ENCODE assay signal across 24 cellular contexts in genomic region chr2:69986691-69987090, GRCh38. TPM values are rescaled to one million over a fixed set of nuclear protein-coding genes. Genes with fewer than 3 reads are reported as not detected.
DNase-seq lines count a peak whose midpoint lies in the region; ATAC-seq, FAIRE-seq and TF ChIP-seq lines count a peak whose summit lies in the region.
"Had no signal": no experiment of that assay in that cellular context is flagged by ENCODE, and none has a peak within 500 bp of the region (broad histone marks: within the 10 kb centered on the region; RNA-seq: fewer than 3 reads in every experiment).

No MANE protein-coding gene starts in this region.

- peak overlapping the region; percentile 28 for H3K27ac Mint-ChIP-seq in MCF 10A (ENCODE audit: low read depth, unreplicated experiment)
- H3K27ac Mint-ChIP-seq: B cell; CD4-positive, CD25-positive, alpha-beta regulatory T cell; GM23338; HFFc6 had no signal

- dilution Hi-C loops in mammary epithelial cell (cut with HindIII; ENCODE audit: low sequenced_read_pairs), result no loop called here

- H3K56ac ChIP-seq in H1 (replicated peaks; ENCODE audit: insufficient read length, low read depth, low read length), result no peak overlapping the region

- no peak overlapping the region for H3K4me3 Mint-ChIP-seq in MCF 10A (ENCODE audit: unreplicated experiment)
- H3K4me3 Mint-ChIP-seq: B cell; CD4-positive, CD25-positive, alpha-beta regulatory T cell; CD8-positive, alpha-beta memory T cell; GM23338; HFFc6 had no signal

- TF ChIP-seq CTCF in MCF 10A (IDR thresholded peaks at IDR 0.05; ENCODE audit: unreplicated experiment) (no peak), mammary epithelial cell (conservative IDR thresholded peaks at IDR 0.05 in 1 of 2, IDR thresholded peaks at IDR 0.05 in 1 of 2; ENCODE audit: extremely low read depth in 1 of 2, insufficient read depth in 1 of 2, low read depth in 1 of 2, low read length in 2 of 2) (no peak), HL-60 (IDR thresholded peaks at IDR 0.05; ENCODE audit: insufficient read depth, low read length) (no peak), H1 (IDR thresholded peaks at IDR 0.05; ENCODE audit: control extremely low read depth in 1 of 3, insufficient read depth in 1 of 3, low read depth in 1 of 3, low read length in 3 of 3) (no peak), neutrophil (IDR thresholded peaks at IDR 0.05) (no peak), gastrocnemius medialis (IDR thresholded peaks at IDR 0.05 in 4 of 5, conservative IDR thresholded peaks at IDR 0.05 in 1 of 5) (no peak)

- H3K4me2 ChIP-seq in mammary epithelial cell (ENCODE audit: insufficient read depth, low read depth, low read length) (no peak overlapping the region), H1 (ENCODE audit: insufficient read depth in 1 of 2, low read depth in 2 of 2, low read length in 2 of 2) (no peak overlapping the region)
- H3K4me2 ChIP-seq: GM23338 had no signal

- no peak for DNase-seq in MCF 10A (ENCODE audit: unreplicated experiment)
- no peak for DNase-seq in mammary epithelial cell
- DNase-seq in HL-60 (ENCODE audit: low read depth in 1 of 2, low spot score in 1 of 2), result no peak
- no peak for DNase-seq in H1 (ENCODE audit: low read depth in 1 of 2, low spot score in 2 of 2)
- DNase-seq in gastrocnemius medialis, result no peak
- DNase-seq: CD4-positive, CD25-positive, alpha-beta regulatory T cell; CD8-positive, alpha-beta memory T cell; COR-L47; DMS 273 treated with DMSO at 0.1 percent for 48 hours; DMS53; GDM1; H7; HFFc6; IMR-90; KBM-7 had no signal

- no peak for TF ChIP-seq RAD21 in H1 (IDR thresholded peaks at IDR 0.05 in 1 of 2, conservative IDR thresholded peaks at IDR 0.05 in 1 of 2; ENCODE audit: low read depth in 2 of 2, low read length in 2 of 2)

- H3K9ac ChIP-seq in mammary epithelial cell (ENCODE audit: insufficient read depth, low read length), result no peak overlapping the region
- no peak overlapping the region for H3K9ac ChIP-seq in H1 (replicated peaks in 1 of 4; ENCODE audit: extremely low read depth in 1 of 4, low read depth in 3 of 4, low read length in 3 of 4)

- H2BK5ac ChIP-seq in H1 (ENCODE audit: low read depth, low read length), result no peak overlapping the region; the same call in 1 of the 2 replicates

- TF ChIP-seq EP300 in H1 (IDR thresholded peaks at IDR 0.05; ENCODE audit: borderline replicate concordance in 1 of 2, low read depth in 2 of 2, low read length in 2 of 2), result no peak

- no peak overlapping the region for H4K91ac ChIP-seq in H1 (replicated peaks; ENCODE audit: insufficient read length, low read length)

- no peak for ATAC-seq in HG03565 (IDR thresholded peaks at IDR 0.05; ENCODE audit: unreplicated experiment)
- no peak for ATAC-seq in GM21786 (IDR thresholded peaks at IDR 0.05; ENCODE audit: unreplicated experiment)
- ATAC-seq in gastrocnemius medialis, result no peak
- ATAC-seq: GM23338, HCT116 had no signal

- H3K27me3 Mint-ChIP-seq in MCF 10A (ENCODE audit: insufficient read depth, unreplicated experiment), result no peaks in the 10 kb centered on the region
- H3K27me3 Mint-ChIP-seq: B cell; CD4-positive, CD25-positive, alpha-beta regulatory T cell; CD8-positive, alpha-beta memory T cell had no signal

- H3K4me1 ChIP-seq in mammary epithelial cell (ENCODE audit: insufficient read depth, low read length) (no peaks in the 10 kb centered on the region), H1 (replicated peaks in 1 of 4; ENCODE audit: control insufficient read depth in 3 of 4, insufficient read depth in 4 of 4, low read length in 3 of 4) (no peaks in the 10 kb centered on the region; a peak in 1 of 7 replicates), neutrophil (ENCODE audit: control insufficient read depth in 1 of 2, insufficient read depth in 1 of 2, low read depth in 1 of 2, low read length in 1 of 2) (peaks cover 72 to 73% of the 10 kb centered on the region in 2 experiments), gastrocnemius medialis (peaks cover 0 to 8% of the 10 kb centered on the region in 2 donors)

- no peak overlapping the region for H3K18ac ChIP-seq in H1 (ENCODE audit: extremely low read depth, low read length)

- H3K4ac ChIP-seq in H1 (replicated peaks; ENCODE audit: insufficient read length, low read depth, low read length), result no peak overlapping the region

- H3K79me1 ChIP-seq in H1 (ENCODE audit: low read depth, low read length), result no peaks in the 10 kb centered on the region

- POLR2A ChIA-PET in MCF 10A (lab: Yijun Ruan, JAX), result no interaction called here
- POLR2A ChIA-PET in H1 (lab: Charles Lee; ENCODE audit: partially characterized antibody), result interaction anchor here (0.6 to 3.3 kb wide), 3 partner anchors 17 to 138 kb away, joined by 3 to 8 read pairs (median 4); no protein-coding TSS in a partner anchor

- H3K4me3 ChIP-seq in mammary epithelial cell (replicated peaks in 1 of 3; ENCODE audit: insufficient read depth in 1 of 3, low read depth in 2 of 3, low read length in 3 of 3) (no peak overlapping the region), HL-60 (replicated peaks; ENCODE audit: insufficient read depth, low read length) (no peak overlapping the region), H1 (ENCODE audit: extremely low read depth in 1 of 4, insufficient read depth in 2 of 4, low read depth in 3 of 4, low read length in 4 of 4) (no peak overlapping the region), neutrophil (ENCODE audit: low read depth in 1 of 2, low read length in 1 of 2) (no peak overlapping the region), gastrocnemius medialis (no peak overlapping the region)
- H3K4me3 ChIP-seq: BLaER1 treated with 17β-estradiol and CSF1 and Interleukin-3, amounts not matched to agents 10 nM and 100 nM; GM23338 had no signal

- H3K9me3 ChIP-seq in mammary epithelial cell (replicated peaks; ENCODE audit: insufficient read depth, low read length) (no peaks in the 10 kb centered on the region), H1 (ENCODE audit: insufficient read depth in 2 of 2, low read depth in 1 of 2, low read length in 1 of 2) (no peaks in the 10 kb centered on the region), neutrophil (no peaks in the 10 kb centered on the region), gastrocnemius medialis (no peaks in the 10 kb centered on the region)

- H3K27me3 ChIP-seq in mammary epithelial cell (ENCODE audit: insufficient read depth, low read length) (no peaks in the 10 kb centered on the region), HL-60 (ENCODE audit: insufficient read depth, poor library complexity, severe bottlenecking) (no peaks in the 10 kb centered on the region), H1 (replicated peaks in 1 of 4; ENCODE audit: control insufficient read depth in 3 of 4, extremely low read depth in 1 of 4, insufficient read depth in 3 of 4, low read length in 3 of 4) (no peaks in the 10 kb centered on the region; a peak in 1 of 7 replicates), neutrophil (no peaks in the 10 kb centered on the region), gastrocnemius medialis (no peaks in the 10 kb centered on the region)
- H3K27me3 ChIP-seq: BLaER1 treated with 17β-estradiol and CSF1 and Interleukin-3, amounts not matched to agents 10 nM and 100 nM had no signal

- no peak overlapping the region for H4K5ac ChIP-seq in H1 (ENCODE audit: insufficient read length, low read depth, low read length)

- H3K9me3 Mint-ChIP-seq in MCF 10A (ENCODE audit: unreplicated experiment), result peaks cover 7% of the 10 kb centered on the region
- H3K9me3 Mint-ChIP-seq: CD4-positive, CD25-positive, alpha-beta regulatory T cell; GM23338; HFFc6 had no signal

- CTCF ChIA-PET in MCF 10A (lab: Yijun Ruan, JAX), result interaction anchor here (0.7 to 1.3 kb wide), 2 partner anchors 10 to 23 kb away, joined by 3 to 5 read pairs; no protein-coding TSS in a partner anchor
- CTCF ChIA-PET in mammary epithelial cell (lab: Charles Lee; ENCODE audit: low non-redundant PET), result interaction anchor here (0.7 kb wide), 1 partner anchor 84 kb away, joined by 3 read pairs; no protein-coding TSS in a partner anchor
- CTCF ChIA-PET in H1 (lab: Charles Lee; ENCODE audit: partially characterized antibody), result interaction anchor here (0.6 to 1.5 kb wide), 2 partner anchors 84 to 158 kb away, joined by 3 to 4 read pairs; no protein-coding TSS in a partner anchor

- no peak overlapping the region for H2BK20ac ChIP-seq in H1 (ENCODE audit: low read length)

- BruUV-seq in MCF 10A (replicated peaks; lab: Mats Ljungman, UMichigan), result no TSS peak
- no TSS peak for BruUV-seq in mammary epithelial cell (replicated peaks; lab: Mats Ljungman, UMichigan)

- H4K20me1 ChIP-seq in mammary epithelial cell (ENCODE audit: insufficient read depth, low read length) (no peaks in the 10 kb centered on the region), H1 (replicated peaks in 1 of 2; ENCODE audit: control insufficient read depth in 1 of 2, insufficient read depth in 2 of 2, low read length in 2 of 2) (no peaks in the 10 kb centered on the region)
- H4K20me1 ChIP-seq: BLaER1 treated with 17β-estradiol and CSF1 and Interleukin-3, amounts not matched to agents 10 nM and 100 nM had no signal

- H2AK5ac ChIP-seq in H1 (ENCODE audit: low read depth, low read length), result 0 out of 2 replicates have a peak overlapping the region, but pooled peaks have one; percentile 34

- H3K23ac ChIP-seq in H1 (ENCODE audit: insufficient read length), result no peak overlapping the region

- H2BK15ac ChIP-seq in H1 (ENCODE audit: low read length), result peak overlapping the region; percentile 72; the same call in 1 of the 2 replicates

- no peaks in the 10 kb centered on the region for H3K79me2 ChIP-seq in mammary epithelial cell (ENCODE audit: insufficient read depth, low read length)
- no peaks in the 10 kb centered on the region for H3K79me2 ChIP-seq in H1 (ENCODE audit: control insufficient read depth in 1 of 2, insufficient read depth in 2 of 2, low read length in 2 of 2)

- H4K8ac ChIP-seq in H1 (ENCODE audit: extremely low read depth, insufficient read depth, low read length), result peak overlapping the region; percentile 3; the same call in 1 of the 2 replicates

- intact Hi-C loops in MCF 10A (cut with micrococcal nuclease), result no loop called here
- intact Hi-C loops in mammary epithelial cell (cut with micrococcal nuclease), result no loop called here
- intact Hi-C loops in gastrocnemius medialis (cut with DNase I; ENCODE audit: low total_unique reads), result no loop called here

- 88% methylated on average over 4 of the region's 4 CpGs for WGBS in mammary epithelial cell (ENCODE audit: low coverage, missing lambda C conversion rate)
- WGBS in H1 (ENCODE audit: extremely low coverage in 1 of 2, insufficient coverage in 1 of 2, insufficient read length in 1 of 2, insufficient replicate concordance in 2 of 2, low coverage in 1 of 2, low lambda C conversion rate in 2 of 2, missing lambda C conversion rate in 1 of 2), 2 experiments, result 91% methylated on average over 4 of the region's 4 CpGs; no CpG with 5 or more reads in 1 of the 2 experiments

- no peaks in the 10 kb centered on the region for H3K36me3 Mint-ChIP-seq in MCF 10A (ENCODE audit: insufficient read depth, unreplicated experiment)

- TF ChIP-seq POLR2A in H1 (IDR thresholded peaks at IDR 0.05; ENCODE audit: control extremely low read depth in 1 of 2, low read depth in 2 of 2, low read length in 2 of 2), result no peak
- no peak for TF ChIP-seq POLR2A in gastrocnemius medialis (IDR thresholded peaks at IDR 0.05)

- H2BK120ac ChIP-seq in H1 (replicated peaks; ENCODE audit: low read depth, low read length), result no peak overlapping the region

- no peak overlapping the region for H2AFZ ChIP-seq in mammary epithelial cell (ENCODE audit: low read depth, low read length)
- H2AFZ ChIP-seq in H1 (ENCODE audit: low read length), result no peak overlapping the region
- H2AFZ ChIP-seq: GM23338 had no signal

- no peak for FAIRE-seq in H1 (lab: Jason Lieb, UNC)
- FAIRE-seq: GM12892, GM18507 had no signal

- no peak overlapping the region for H2BK12ac ChIP-seq in H1 (ENCODE audit: low read depth, low read length)

- H3K4me1 Mint-ChIP-seq in MCF 10A (ENCODE audit: insufficient read depth, unreplicated experiment), result no peaks in the 10 kb centered on the region
- H3K4me1 Mint-ChIP-seq: B cell, GM23338 had no signal

- H3K23me2 ChIP-seq in H1 (ENCODE audit: low read depth, low read length), result peaks cover 2% of the 10 kb centered on the region; the same call in 1 of the 2 replicates

- H3K36me3 ChIP-seq in mammary epithelial cell (ENCODE audit: insufficient read depth, low read length), result no peaks in the 10 kb centered on the region
- no peaks in the 10 kb centered on the region for H3K36me3 ChIP-seq in H1 (ENCODE audit: control insufficient read depth in 2 of 4, insufficient read depth in 4 of 4, low read length in 3 of 4)
- H3K36me3 ChIP-seq in neutrophil, result no peaks in the 10 kb centered on the region
- no peaks in the 10 kb centered on the region for H3K36me3 ChIP-seq in gastrocnemius medialis

- H3K14ac ChIP-seq in H1 (ENCODE audit: insufficient read length), result no peak overlapping the region

- in situ Hi-C loops in mammary epithelial cell (cut with MboI; ENCODE audit: low sequenced_read_pairs in 2 of 2), result no loop called here
- in situ Hi-C loops in gastrocnemius medialis (cut with MboI; ENCODE audit: low sequenced_read_pairs in 4 of 4), result no loop called here

- H3K27ac ChIP-seq in mammary epithelial cell (ENCODE audit: insufficient read depth, low read depth, low read length), result no peak overlapping the region
- peak overlapping the region; percentile 74 for H3K27ac ChIP-seq in HL-60 (replicated peaks)
- no peak overlapping the region for H3K27ac ChIP-seq in H1 (ENCODE audit: low read depth, low read length)
- H3K27ac ChIP-seq in neutrophil, result peak overlapping the region; percentile 100
- H3K27ac ChIP-seq in gastrocnemius medialis, result no peak overlapping the region

RNA-seq across cellular contexts. Expression of gene ASPRV1, which starts 25.3 kb away (rescaled TPM):
- 0.20 and 0.23 TPM in 2 replicates for total RNA-seq in MCF 10A (2022)
- under 1 TPM in 1 of 2 donors, not detected in 1; 0.17 TPM for total RNA-seq in mammary epithelial cell
- 0.05 TPM for polyA plus RNA-seq in mammary epithelial cell
- polyA minus RNA-seq in mammary epithelial cell, result not detected
- total RNA-seq in H1 (2021; fragmentation: NEBNext Ultra II Directional; extraction: Animal tissue kit (Norgen Biotek cat#: 25700)), result 0.86 and 0.95 TPM in 2 replicates
- polyA plus RNA-seq in H1 (2011; rRNA removed), result 0.42 and 0.59 TPM in 2 replicates
- 0.80 TPM for polyA plus RNA-seq in H1 (2011; cell fraction: cytosol; rRNA removed)
- 1.2 TPM for polyA plus RNA-seq in H1 (2011; cell fraction: nucleus; rRNA removed)
- polyA plus RNA-seq in H1 (2012, experiment 1 of 2), result 0.87 to 1.0 TPM (median 0.95 TPM) in 4 replicates
- 0.76 TPM for polyA plus RNA-seq in H1 (2012, experiment 2 of 2)
- polyA plus RNA-seq in H1 (2013, experiment 1 of 2), result 0.32 TPM
- 0.31 TPM for polyA plus RNA-seq in H1 (2013, experiment 2 of 2)
- 0.57 and 0.73 TPM in 2 replicates for polyA minus RNA-seq in H1 (2011; rRNA and poly(A)+ RNA removed)
- 0.51 TPM for polyA minus RNA-seq in H1 (2011; cell fraction: cytosol; rRNA and poly(A)+ RNA removed)
- 1.00 TPM for polyA minus RNA-seq in H1 (2011; cell fraction: nucleus; rRNA and poly(A)+ RNA removed)
- total RNA-seq in gastrocnemius medialis, result 1 to 10 TPM in 1 of 4 donors, under 1 TPM in 3; 0.39 to 3.1 (median 0.61) TPM

Comparison
In these comparisons a context has a peak if more than half of its experiments do, and no peak if none do; other contexts are left out.
1. H3K27ac ChIP-seq: peak in HL-60 (single experiment) and neutrophil (single experiment); none in mammary epithelial cell (single experiment), H1 (single experiment) and gastrocnemius medialis (0 of 4).